1 cellular context compared by ENCODE assay signal in the genomic region with DNA sequence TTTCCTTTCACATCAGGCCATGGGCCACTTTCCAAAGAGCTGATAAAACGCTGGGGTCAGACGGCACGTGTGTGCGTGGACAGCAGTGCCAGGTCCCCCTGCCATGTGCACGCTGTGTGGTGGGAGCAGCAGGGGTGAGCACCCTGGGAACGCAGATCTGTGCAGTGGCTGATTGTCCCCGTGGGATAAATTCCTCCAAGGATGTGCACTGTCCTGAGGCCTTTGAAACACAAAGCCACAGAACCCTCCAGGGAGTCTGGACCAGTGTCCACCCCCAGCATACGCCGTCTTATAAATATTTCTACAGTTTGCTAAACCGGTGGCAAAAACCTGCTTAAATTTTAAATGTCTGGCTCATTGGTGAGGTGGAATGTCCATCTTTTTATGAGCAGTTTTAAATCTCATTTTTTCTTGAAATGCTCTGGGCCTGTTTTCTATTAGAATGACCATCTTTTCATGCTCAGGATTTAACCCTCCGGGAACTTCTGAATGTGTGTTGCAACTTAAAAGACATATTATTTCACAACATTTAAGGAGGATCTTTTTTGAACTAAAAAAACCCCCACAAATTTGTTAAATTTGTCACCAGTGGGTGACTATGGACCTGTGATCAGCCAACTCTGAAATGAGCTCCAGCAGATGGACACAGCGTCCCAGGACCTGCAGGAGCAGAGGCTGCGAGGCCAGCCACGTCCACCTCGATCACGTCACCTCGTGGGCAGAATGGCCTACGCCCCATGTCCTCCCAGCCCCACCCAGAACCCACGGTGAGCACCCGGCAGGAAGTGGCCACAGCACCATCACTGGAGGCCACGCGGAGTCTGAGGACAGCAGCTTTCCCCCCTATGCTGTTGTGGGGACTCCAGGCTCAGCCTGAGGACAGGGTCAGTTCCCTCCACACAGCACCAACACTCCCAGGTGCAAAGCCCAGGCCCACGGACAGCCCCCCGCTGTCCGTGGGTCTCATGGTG.
TF ChIP-seq lines count a peak whose summit lies in the region.

No MANE protein-coding gene starts in this region.

TF ChIP-seq in GM23338, 12 proteins besides CTCF, POLR2A, EP300 and RAD21 (continued from another document):
- TF ChIP-seq ZNF331 (CRISPR knock-in tag; IDR thresholded peaks at IDR 0.05; ENCODE audit: low read depth) (no peak), REST (IDR thresholded peaks at IDR 0.05; ENCODE audit: unreplicated experiment) (no peak), EZH2 (IDR thresholded peaks at IDR 0.05; ENCODE audit: low read depth, unreplicated experiment) (no peak), JUNB (IDR thresholded peaks at IDR 0.05; ENCODE audit: unreplicated experiment) (no peak), POLR2AphosphoS5 (IDR thresholded peaks at IDR 0.05; ENCODE audit: low read depth) (no peak), ZNF114 (CRISPR knock-in tag; IDR thresholded peaks at IDR 0.05) (no peak), ETS1 (IDR thresholded peaks at IDR 0.05) (no peak), NANOG (IDR thresholded peaks at IDR 0.05; ENCODE audit: borderline replicate concordance) (no peak), CREB1 (CRISPR knock-in tag; IDR thresholded peaks at IDR 0.05; ENCODE audit: low read depth) (no peak), STAT1 (IDR thresholded peaks at IDR 0.05; ENCODE audit: unreplicated experiment) (no peak), EZH2phosphoT487 (IDR thresholded peaks at IDR 0.05; ENCODE audit: unreplicated experiment) (no peak)
